ENCODE assay signal across 22 cellular contexts in the genomic region with DNA sequence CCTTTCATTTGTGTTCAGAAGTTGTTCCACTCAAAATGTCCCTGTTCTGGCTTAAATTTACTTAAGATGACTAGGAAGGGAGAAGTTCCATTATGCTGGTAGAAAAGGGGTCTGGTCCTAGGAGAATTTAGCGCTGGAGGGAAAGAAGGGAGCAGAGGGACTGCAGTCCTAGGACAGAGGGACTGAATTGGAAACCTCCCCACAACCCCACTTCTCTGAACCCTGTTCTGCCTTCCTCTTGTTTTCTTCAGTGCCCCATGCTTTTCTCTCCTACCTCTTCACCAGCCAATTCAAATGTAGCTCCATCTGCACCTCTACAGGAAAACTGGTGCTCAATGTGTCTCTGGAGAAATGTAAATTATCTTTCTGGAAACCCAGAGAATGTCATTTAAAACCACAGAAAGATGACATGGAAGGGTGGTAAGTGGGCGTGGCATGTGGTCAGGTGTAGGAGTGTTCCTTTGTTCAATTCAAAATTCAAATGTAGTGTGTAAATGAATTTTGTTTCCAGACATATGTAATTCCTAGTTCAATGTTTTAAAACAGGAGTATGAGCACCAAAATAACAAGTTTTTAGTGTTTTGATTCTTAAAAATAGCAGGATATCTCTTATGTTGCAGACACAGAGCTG. TPM values are rescaled to one million over a fixed set of nuclear protein-coding genes. Genes with fewer than 3 reads are reported as not detected.
A peak's percentile ranks its signal among the peaks of the same experiment; 100 is the strongest.
DNase-seq lines count a peak whose midpoint lies in the region; ATAC-seq, FAIRE-seq and TF ChIP-seq lines count a peak whose summit lies in the region.
"Had no signal": no experiment of that assay in that cellular context is flagged by ENCODE, and none has a peak within 500 bp of the region (broad histone marks: within the 10 kb centered on the region; RNA-seq: fewer than 3 reads in every experiment).

No MANE protein-coding gene starts in this region.

- peaks cover 37% of the 10 kb centered on the region for H3K4me1 Mint-ChIP-seq in activated T-cell treated with anti-CD3 and anti-CD28 coated beads, Interleukin-2, amount 50 U/mL, for 72 hours (ENCODE audit: low read depth)
- peaks cover 13% of the 10 kb centered on the region for H3K4me1 Mint-ChIP-seq in activated T-helper 17 cell treated with anti-CD3 and anti-CD28 coated beads, Interleukin-2, amount 50 U/mL, for 72 hours

- POLR2A ChIA-PET in HepG2 (lab: Yijun Ruan, JAX) = no interaction called here

- H3K4me2 ChIP-seq in Loucy (ENCODE audit: low read depth, low read length, poor library complexity, severe bottlenecking) = no peak overlapping the region
- H3K4me2 ChIP-seq in HepG2 (ENCODE audit: low read depth, low read length) = no peak overlapping the region

- CTCF ChIA-PET in HepG2 (lab: Yijun Ruan, JAX; ENCODE audit: low intra/inter-chr PET ratio, low total read pairs) = no interaction called here

- no peak overlapping the region for H3K27ac ChIP-seq in HepG2 (ENCODE audit: extremely low read length, insufficient read depth, low read length)
- H3K27ac ChIP-seq: adrenal gland, coronary artery, ovary, right atrium auricular region had no signal

- no peak overlapping the region for H3K9ac ChIP-seq in Loucy (ENCODE audit: low read depth, low read length, poor library complexity, severe bottlenecking)
- no peak overlapping the region for H3K9ac ChIP-seq in HepG2 (ENCODE audit: insufficient read depth, low read depth, low read length)

- H3K27me3 ChIP-seq in Loucy (ENCODE audit: insufficient read depth, low read length, poor library complexity, severe bottlenecking) (no peaks in the 10 kb centered on the region), HepG2 (ENCODE audit: control insufficient read depth in 1 of 2, insufficient read depth in 2 of 2, low read length in 2 of 2) (no peaks in the 10 kb centered on the region)
- H3K27me3 ChIP-seq: adrenal gland, ovary, right atrium auricular region had no signal

- peaks cover 28% of the 10 kb centered on the region for H3K27me3 Mint-ChIP-seq in activated T-cell treated with anti-CD3 and anti-CD28 coated beads, Interleukin-2, amount 50 U/mL, for 72 hours (ENCODE audit: low read depth)
- H3K27me3 Mint-ChIP-seq in activated T-helper 17 cell treated with anti-CD3 and anti-CD28 coated beads, Interleukin-2, amount 50 U/mL, for 72 hours = peaks cover 32% of the 10 kb centered on the region

- H3K4me3 Mint-ChIP-seq in activated T-cell treated with anti-CD3 and anti-CD28 coated beads, Interleukin-2, amount 50 U/mL, for 72 hours = peak overlapping the region; percentile 24 to 67
- H3K4me3 Mint-ChIP-seq in activated T-helper 17 cell treated with anti-CD3 and anti-CD28 coated beads, Interleukin-2, amount 50 U/mL, for 72 hours = peak overlapping the region; percentile 43
- H3K4me3 Mint-ChIP-seq: memory B cell; naive thymus-derived CD4-positive, alpha-beta T cell had no signal

- H3F3A ChIP-seq in Loucy (ENCODE audit: low read depth) = no peaks in the 10 kb centered on the region

- BruUV-seq in HepG2 (replicated peaks; lab: Mats Ljungman, UMichigan) = no TSS peak

- H3K9me3 ChIP-seq in Loucy (ENCODE audit: insufficient read depth, low read depth, low read length) (no peaks in the 10 kb centered on the region), HepG2 (ENCODE audit: low read length) (no peaks in the 10 kb centered on the region)
- H3K9me3 ChIP-seq: adrenal gland, ovary, right atrium auricular region had no signal

- H4K20me1 ChIP-seq in Loucy (ENCODE audit: insufficient read depth, low read length, poor library complexity, severe bottlenecking) = no peaks in the 10 kb centered on the region
- H4K20me1 ChIP-seq in HepG2 (ENCODE audit: insufficient read depth, low read length) = no peaks in the 10 kb centered on the region

- TF ChIP-seq POLR2A in HepG2 (IDR thresholded peaks at IDR 0.05; ENCODE audit: insufficient read depth in 1 of 2, low read depth in 2 of 2, low read length in 2 of 2) = no peak

- no peak overlapping the region for H3K4me3 ChIP-seq in Loucy (ENCODE audit: low read length, poor library complexity, severe bottlenecking)
- H3K4me3 ChIP-seq in HepG2 (replicated peaks in 1 of 3; ENCODE audit: insufficient read depth in 1 of 3, low read depth in 2 of 3, low read length in 3 of 3) = no peak overlapping the region
- H3K4me3 ChIP-seq: adrenal gland, coronary artery, ovary, right atrium auricular region had no signal

- DNase-seq in activated T-cell treated with anti-CD3 and anti-CD28 coated beads, Interleukin-2, amount 50 U/mL, for 72 hours = peak; percentile 6 to 34
- DNase-seq in activated T-cell treated with anti-CD3 and anti-CD28 coated beads for 4 hours (no peak), HCEC 1CT (no peak), Ammon's horn (ENCODE audit: low spot score) (no peak), HepG2 (ENCODE audit: low spot score) (no peak)
- peak; percentile 17 for DNase-seq in stimulated activated CD4-positive, alpha-beta T cell treated with anti-CD3 and anti-CD28 coated beads, Interleukin-4, amount 100 ng/mL, for 24 hours
- DNase-seq: activated CD8-positive, alpha-beta memory T cell treated with anti-CD3 and anti-CD28 coated beads for 24 hours; adrenal gland; Kasumi-1; NCI-H1105 treated with DMSO at 0.1 percent for 48 hours; NCI-H2171 treated with DMSO at 0.1 percent for 48 hours; ovary; Right ventricle myocardium superior; stimulated activated naive CD4-positive, alpha-beta T cell; trophoblast cell had no signal

- H3K4me1 ChIP-seq in Loucy (ENCODE audit: insufficient read depth, low read length, poor library complexity, severe bottlenecking) (peaks cover 9% of the 10 kb centered on the region), HepG2 (ENCODE audit: insufficient read depth, low read length) (peaks cover 44% of the 10 kb centered on the region)

- WGBS in HepG2 (ENCODE audit: low lambda C conversion rate) = 98% methylated on average over 2 of the region's 2 CpGs

- in situ Hi-C loops in HepG2 (cut with HindIII; ENCODE audit: extremely low pct_ligation_motif_present, low pct_unique_long_range_greater_than_20kb) = loop anchor here (10.0 kb wide), 1 partner anchor 143 kb away; no protein-coding TSS in a partner anchor

- TF ChIP-seq EP300 in HepG2 (IDR thresholded peaks at IDR 0.05; ENCODE audit: low read depth in 2 of 2, low read length in 2 of 2) (no peak), HepG2 (CRISPR knock-in tag; IDR thresholded peaks at IDR 0.05; ENCODE audit: borderline replicate concordance) (no peak)

- ATAC-seq in activated T-cell treated with anti-CD3 and anti-CD28 coated beads, Interleukin-2, amount 50 U/mL, for 72 hours (replicated peaks in 1 of 2) = peak; percentile 38 to 40
- ATAC-seq in activated T-helper 17 cell treated with anti-CD3 and anti-CD28 coated beads, Interleukin-2, amount 50 U/mL, for 72 hours (replicated peaks) = peak; percentile 59
- no peak for ATAC-seq in HepG2
- ATAC-seq: naive thymus-derived CD4-positive, alpha-beta T cell had no signal

- FAIRE-seq in HepG2 (lab: Jason Lieb, UNC) = no peak
- FAIRE-seq: bronchial epithelial cell had no signal

- peak overlapping the region; percentile 51 for H3K27ac Mint-ChIP-seq in activated T-cell treated with anti-CD3 and anti-CD28 coated beads, Interleukin-2, amount 50 U/mL, for 72 hours
- H3K27ac Mint-ChIP-seq in activated T-helper 17 cell treated with anti-CD3 and anti-CD28 coated beads, Interleukin-2, amount 50 U/mL, for 72 hours = peak overlapping the region; percentile 55
- H3K27ac Mint-ChIP-seq: memory B cell; naive thymus-derived CD4-positive, alpha-beta T cell had no signal

- no peaks in the 10 kb centered on the region for H3K36me3 ChIP-seq in Loucy (ENCODE audit: insufficient read depth, low read length)
- peaks cover 0 to 1% of the 10 kb centered on the region in 2 experiments; a peak in 1 of 5 replicates for H3K36me3 ChIP-seq in HepG2 (replicated peaks in 1 of 2; ENCODE audit: control insufficient read depth in 1 of 2, insufficient read depth in 2 of 2, low read length in 2 of 2)
- H3K36me3 ChIP-seq: adrenal gland, ovary, right atrium auricular region had no signal

- no peaks in the 10 kb centered on the region for H3K79me2 ChIP-seq in Loucy (ENCODE audit: insufficient read depth, low read length)
- peaks cover 5% of the 10 kb centered on the region for H3K79me2 ChIP-seq in HepG2 (ENCODE audit: insufficient read depth, low read length)

- no peaks in the 10 kb centered on the region for H3K36me3 Mint-ChIP-seq in activated T-cell treated with anti-CD3 and anti-CD28 coated beads, Interleukin-2, amount 50 U/mL, for 72 hours (ENCODE audit: insufficient read depth in 2 of 2)
- no peaks in the 10 kb centered on the region for H3K36me3 Mint-ChIP-seq in activated T-helper 17 cell treated with anti-CD3 and anti-CD28 coated beads, Interleukin-2, amount 50 U/mL, for 72 hours (ENCODE audit: low read depth)
- H3K36me3 Mint-ChIP-seq: memory B cell; naive thymus-derived CD4-positive, alpha-beta T cell had no signal

- TF ChIP-seq CTCF in Loucy (conservative IDR thresholded peaks at IDR 0.05; ENCODE audit: low read length) (no peak), HepG2 (CRISPR knock-in tag; IDR thresholded peaks at IDR 0.05) (no peak)

- TF ChIP-seq RAD21 in HepG2 (CRISPR knock-in tag; IDR thresholded peaks at IDR 0.05) = no peak

- H3K9me2 ChIP-seq in Loucy (replicated peaks; ENCODE audit: low read depth, low read length) = no peaks in the 10 kb centered on the region

- H3K9me3 Mint-ChIP-seq in activated T-cell treated with anti-CD3 and anti-CD28 coated beads, Interleukin-2, amount 50 U/mL, for 72 hours = peaks cover 1 to 3% of the 10 kb centered on the region in 2 donors
- H3K9me3 Mint-ChIP-seq in activated T-helper 17 cell treated with anti-CD3 and anti-CD28 coated beads, Interleukin-2, amount 50 U/mL, for 72 hours = no peaks in the 10 kb centered on the region
- H3K9me3 Mint-ChIP-seq: memory B cell; naive thymus-derived CD4-positive, alpha-beta T cell had no signal

- peak overlapping the region; percentile 14; the same call in 1 of the 2 replicates for H2AFZ ChIP-seq in Loucy (ENCODE audit: low read length)
- no peak overlapping the region for H2AFZ ChIP-seq in HepG2 (ENCODE audit: low read length)

- intact Hi-C loops in HepG2 (cut with micrococcal nuclease; ENCODE audit: unreplicated experiment) = no loop called here

RNA-seq across cellular contexts. Expression of gene RHOBTB1, which starts 24.0 kb away (rescaled TPM):
- under 1 TPM in 1 of 2 donors, not detected in 1; 0.77 TPM for total RNA-seq in activated T-cell treated with anti-CD3 and anti-CD28 coated beads, Interleukin-2, amount 50 U/mL, for 72 hours
- total RNA-seq in activated T-helper 17 cell treated with anti-CD3 and anti-CD28 coated beads, Interleukin-2, amount 50 U/mL, for 72 hours = under 1 TPM in 1 of 2 donors, not detected in 1; 0.56 TPM
- total RNA-seq in HepG2 (2016; rRNA removed; fragmentation: Illumina TruSeq; extraction: Trizol) = 59.5 and 80.6 TPM in 2 replicates
- total RNA-seq in HepG2 (2016; cell fraction: cytosol; rRNA removed; fragmentation: Illumina TruSeq; extraction: Trizol; ENCODE audit: low read depth) = 7.7 and 10.8 TPM in 2 replicates
- 59.9 and 79.4 TPM in 2 replicates for total RNA-seq in HepG2 (2016; cell fraction: insoluble cytoplasmic fraction; rRNA removed; fragmentation: Illumina TruSeq; extraction: Trizol)
- 31.0 and 34.2 TPM in 2 replicates for total RNA-seq in HepG2 (2016; cell fraction: membrane; rRNA removed; fragmentation: Illumina TruSeq; extraction: Trizol)
- total RNA-seq in HepG2 (2016; cell fraction: nucleus; rRNA removed; fragmentation: Illumina TruSeq; extraction: Trizol) = 53.4 and 63.5 TPM in 2 replicates
- 13.0 and 18.8 TPM in 2 replicates for polyA plus RNA-seq in HepG2 (2011; rRNA removed)
- 11.3 and 11.5 TPM in 2 replicates for polyA plus RNA-seq in HepG2 (2011; cell fraction: cytosol; rRNA removed)
- 27.3 and 37.7 TPM in 2 replicates for polyA plus RNA-seq in HepG2 (2011; cell fraction: nucleus; rRNA removed)
- 10.7 and 10.9 TPM in 2 replicates for polyA plus RNA-seq in HepG2 (2012)
- polyA plus RNA-seq in HepG2 (2016; cell fraction: cytosol; fragmentation: Illumina TruSeq; extraction: Trizol; ENCODE audit: low read depth) = 4.3 and 4.9 TPM in 2 replicates
- 57.8 and 61.6 TPM in 2 replicates for polyA plus RNA-seq in HepG2 (2016; cell fraction: insoluble cytoplasmic fraction; fragmentation: Illumina TruSeq; extraction: Trizol; ENCODE audit: low read depth)
- 14.8 and 14.9 TPM in 2 replicates for polyA plus RNA-seq in HepG2 (2016; cell fraction: membrane; fragmentation: Illumina TruSeq; extraction: Trizol; ENCODE audit: low read depth)
- 58.3 and 64.1 TPM in 2 replicates for polyA plus RNA-seq in HepG2 (2016; cell fraction: nucleus; fragmentation: Illumina TruSeq; extraction: Trizol; ENCODE audit: insufficient read depth, low read depth)
- 19.3 and 21.6 TPM in 2 replicates for polyA minus RNA-seq in HepG2 (2011; rRNA and poly(A)+ RNA removed; ENCODE audit: low replicate concordance)
- polyA minus RNA-seq in HepG2 (2011; cell fraction: cytosol; rRNA and poly(A)+ RNA removed) = 8.8 and 15.0 TPM in 2 replicates
- polyA minus RNA-seq in HepG2 (2011; cell fraction: nucleus; rRNA and poly(A)+ RNA removed) = 37.7 and 46.2 TPM in 2 replicates
- polyA plus RNA-seq: naive thymus-derived CD4-positive, alpha-beta T cell had no signal

Comparison
In these comparisons a context has a peak if more than half of its experiments do, and no peak if none do; other contexts are left out.
1. DNase-seq: peak in activated T-cell treated with anti-CD3 and anti-CD28 coated beads, Interleukin-2, amount 50 U/mL, for 72 hours (2 of 2) and stimulated activated CD4-positive, alpha-beta T cell treated with anti-CD3 and anti-CD28 coated beads, Interleukin-4, amount 100 ng/mL, for 24 hours (single experiment); none in activated T-cell treated with anti-CD3 and anti-CD28 coated beads for 4 hours (single experiment), HCEC 1CT (single experiment), Ammon's horn (single experiment) and HepG2 (single experiment).
2. RNA of gene RHOBTB1, which starts 24.0 kb away (total RNA-seq): 7.7 to 80.6 TPM in HepG2; 0.77 TPM in activated T-cell treated with anti-CD3 and anti-CD28 coated beads, Interleukin-2, amount 50 U/mL, for 72 hours and 0.56 TPM in activated T-helper 17 cell treated with anti-CD3 and anti-CD28 coated beads, Interleukin-2, amount 50 U/mL, for 72 hours; every median in the first group is over 4 times any median in the second.